ENCODE assay signal across 9 cellular contexts in the genomic region with DNA sequence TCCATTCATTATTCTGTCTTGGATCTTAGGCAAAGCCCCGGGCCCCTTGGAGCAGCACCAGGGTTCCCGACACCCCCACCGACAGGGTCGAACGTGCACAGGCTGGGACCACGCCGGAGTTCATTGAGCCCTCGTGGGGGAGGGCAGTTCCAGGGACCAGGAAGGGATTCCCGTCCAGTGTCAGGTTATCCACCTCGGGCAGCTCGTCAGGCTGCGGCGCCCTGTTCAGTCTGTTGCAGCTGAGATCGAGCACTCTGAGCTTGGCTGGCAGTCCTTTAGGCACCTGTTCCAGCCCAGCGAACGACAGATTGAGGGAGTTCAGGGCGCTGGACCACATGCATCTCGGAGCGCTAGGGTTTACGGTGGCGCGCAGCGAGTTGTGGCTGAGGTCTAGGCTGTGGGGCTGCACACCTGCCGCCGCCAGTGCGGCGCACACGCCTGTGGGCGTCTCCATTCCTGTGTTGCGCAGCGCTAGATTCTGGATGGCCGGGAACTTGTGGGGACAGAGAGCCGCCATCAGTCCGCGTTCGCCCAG. TPM values are rescaled to one million over a fixed set of nuclear protein-coding genes. Genes with fewer than 3 reads are reported as not detected.
DNase-seq lines count a peak whose midpoint lies in the region; ATAC-seq and TF ChIP-seq lines count a peak whose summit lies in the region.
"Had no signal": no experiment of that assay in that cellular context is flagged by ENCODE, and none has a peak within 500 bp of the region (broad histone marks: within the 10 kb centered on the region; RNA-seq: fewer than 3 reads in every experiment).

No MANE protein-coding gene starts in this region.

- in situ Hi-C loops in GM13976 (cut with MboI; ENCODE audit: low sequenced_read_pairs, unreplicated experiment), result loop anchor here (5.0 kb wide), 1 partner anchor 265 kb away; no protein-coding TSS in a partner anchor

- intact Hi-C loops in OCI-LY7 (cut with micrococcal nuclease; ENCODE audit: unreplicated experiment), result loop anchor here (10.0 kb wide), 1 partner anchor 387 kb away; no protein-coding TSS in a partner anchor
- intact Hi-C loops in dendritic cell treated with granulocyte-macrophage colony-stimulating factor and Interleukin-4, amounts not matched to agents 40 ng/mL and 50 ng/mL, for 4 days (cut with micrococcal nuclease), result loop anchor here (1.0 kb wide), 2 partner anchors 20 to 84 kb away; no protein-coding TSS in a partner anchor

- BruUV-seq in OCI-LY7 (replicated peaks; lab: Mats Ljungman, UMichigan), result no TSS peak

- H3K36me3 ChIP-seq in OCI-LY7 (ENCODE audit: insufficient read depth, low read length) (no peaks in the 10 kb centered on the region), muscle layer of colon (ENCODE audit: insufficient read depth, low read length) (no peaks in the 10 kb centered on the region)

- H3K4me1 Mint-ChIP-seq in HFFc6 (ENCODE audit: low read depth), result peaks cover 24% of the 10 kb centered on the region
- H3K4me1 Mint-ChIP-seq in dendritic cell treated with granulocyte-macrophage colony-stimulating factor and Interleukin-4, amounts not matched to agents 40 ng/mL and 50 ng/mL, for 4 days (ENCODE audit: low read depth), result peaks cover 40% of the 10 kb centered on the region
- H3K4me1 Mint-ChIP-seq: nephron had no signal

- H3K27ac ChIP-seq in OCI-LY7 (ENCODE audit: low read depth, low read length, poor library complexity, severe bottlenecking) (no peak overlapping the region), muscle layer of colon (ENCODE audit: low read depth, low read length) (peak overlapping the region; percentile 50)

- no peaks in the 10 kb centered on the region for H3K27me3 ChIP-seq in muscle layer of colon (ENCODE audit: control insufficient read depth in 1 of 2, insufficient read depth in 2 of 2, low read length in 2 of 2)

- POLR2A ChIA-PET in OCI-LY7 (lab: Charles Lee) (interaction anchor here (0.7 kb wide), 1 partner anchor 165 kb away, joined by 3 read pairs; no protein-coding TSS in a partner anchor), HEK293T (lab: Yijun Ruan, JAX) (no interaction called here)

- no peak for ATAC-seq in HG02970 (IDR thresholded peaks at IDR 0.05; ENCODE audit: low FRiP score, unreplicated experiment)

- no peaks in the 10 kb centered on the region for H4K20me1 ChIP-seq in OCI-LY7 (ENCODE audit: insufficient read depth, low read length)

- H3K79me2 ChIP-seq in OCI-LY7 (ENCODE audit: insufficient read depth, low read depth, low read length), result no peaks in the 10 kb centered on the region

- H3K9me3 ChIP-seq in OCI-LY7 (ENCODE audit: low read length) (peaks cover 20% of the 10 kb centered on the region; the same call in 1 of the 2 replicates), muscle layer of colon (ENCODE audit: low read length) (no peaks in the 10 kb centered on the region)

- TF ChIP-seq CTCF in GM13976 (IDR thresholded peaks at IDR 0.05; ENCODE audit: borderline replicate concordance, control extremely low read depth, extremely low read depth, insufficient read depth, missing control alignments), result no peak
- TF ChIP-seq CTCF in HFFc6 (IDR thresholded peaks at IDR 0.05), result no peak
- TF ChIP-seq CTCF in OCI-LY7 (conservative IDR thresholded peaks at IDR 0.05; ENCODE audit: low read length), result no peak

- H3K9me2 ChIP-seq in OCI-LY7 (ENCODE audit: insufficient read depth, low read length), result no peaks in the 10 kb centered on the region

- H3K4me3 ChIP-seq in OCI-LY7 (ENCODE audit: low read depth, low read length, poor library complexity, severe bottlenecking) (no peak overlapping the region), muscle layer of colon (ENCODE audit: low read depth in 1 of 2, low read length in 2 of 2) (peak overlapping the region; percentile 78 to 87)

- H3K4me1 ChIP-seq in OCI-LY7 (ENCODE audit: insufficient read depth, low read length, poor library complexity, severe bottlenecking) (no peaks in the 10 kb centered on the region), muscle layer of colon (ENCODE audit: insufficient read depth, low read length) (peaks cover 15% of the 10 kb centered on the region)

- DNase-seq in GM13976 (ENCODE audit: low spot score) (peak; percentile 48), HFFc6 (no peak), OCI-LY7 (ENCODE audit: low spot score) (no peak), islet precursor cell (no peak), HEK293T (ENCODE audit: extremely low spot score) (no peak)

- peaks cover 12% of the 10 kb centered on the region for H3K36me3 Mint-ChIP-seq in HFFc6 (ENCODE audit: low read depth)
- peaks cover 44% of the 10 kb centered on the region for H3K36me3 Mint-ChIP-seq in dendritic cell treated with granulocyte-macrophage colony-stimulating factor and Interleukin-4, amounts not matched to agents 40 ng/mL and 50 ng/mL, for 4 days (ENCODE audit: low read depth)

- H3K4me2 ChIP-seq in OCI-LY7 (ENCODE audit: low read length), result peak overlapping the region; percentile 26; the same call in 1 of the 2 replicates

- peaks cover 14% of the 10 kb centered on the region for H3K9me3 Mint-ChIP-seq in HFFc6
- H3K9me3 Mint-ChIP-seq in dendritic cell treated with granulocyte-macrophage colony-stimulating factor and Interleukin-4, amounts not matched to agents 40 ng/mL and 50 ng/mL, for 4 days, result peaks cover 13% of the 10 kb centered on the region

- no peak overlapping the region for H2AFZ ChIP-seq in OCI-LY7 (ENCODE audit: low read length)

- H3K27ac Mint-ChIP-seq in HFFc6, result no peak overlapping the region
- H3K27ac Mint-ChIP-seq in dendritic cell treated with granulocyte-macrophage colony-stimulating factor and Interleukin-4, amounts not matched to agents 40 ng/mL and 50 ng/mL, for 4 days, result peak overlapping the region; percentile 84
- H3K27ac Mint-ChIP-seq: nephron had no signal

- H3K27me3 Mint-ChIP-seq in HFFc6 (ENCODE audit: insufficient read depth), result no peaks in the 10 kb centered on the region; the same call in none of the 2 replicates
- H3K27me3 Mint-ChIP-seq in dendritic cell treated with granulocyte-macrophage colony-stimulating factor and Interleukin-4, amounts not matched to agents 40 ng/mL and 50 ng/mL, for 4 days, result no peaks in the 10 kb centered on the region

- peak overlapping the region; percentile 60 for H3K9ac ChIP-seq in muscle layer of colon (ENCODE audit: low read length)

- CTCF ChIA-PET in OCI-LY7 (lab: Charles Lee; ENCODE audit: unreplicated experiment) (no interaction called here), HEK293T (lab: Yijun Ruan, JAX) (interaction anchor here (1.4 kb wide), 1 partner anchor 8 kb away, joined by 3 read pairs; no protein-coding TSS in a partner anchor)

- peak overlapping the region; percentile 90 for H3K4me3 Mint-ChIP-seq in HFFc6
- H3K4me3 Mint-ChIP-seq in dendritic cell treated with granulocyte-macrophage colony-stimulating factor and Interleukin-4, amounts not matched to agents 40 ng/mL and 50 ng/mL, for 4 days, result peak overlapping the region; percentile 77
- H3K4me3 Mint-ChIP-seq: nephron had no signal

TF ChIP-seq in HEK293T, 16 proteins besides CTCF, POLR2A, EP300 and RAD21:
- no peak for TF ChIP-seq NFRKB (IDR thresholded peaks at IDR 0.05)

RNA-seq across cellular contexts. Expression of a gene that starts 1.1 kb away (rescaled TPM):
- 1 to 10 TPM in 5 of 6 experiments, under 1 TPM in 1; 0.84 to 1.9 (median 1.3) TPM for total RNA-seq in HFFc6 (2021; fragmentation: NEBNext Ultra II Directional; extraction: Animal tissue kit (Norgen Biotek cat#: 25700))
- total RNA-seq in OCI-LY7 (2014; rRNA removed; shearing (Covaris generic)), result 0.54 and 1.0 TPM in 2 replicates
- 0.52 and 0.76 TPM in 2 replicates for total RNA-seq in OCI-LY7 (2022)

RNA-seq across cellular contexts. Expression of a gene that starts 7.4 kb away (rescaled TPM):
- 1 to 10 TPM; 3.6 to 7.2 (median 6.1) TPM for total RNA-seq in HFFc6 (2021; fragmentation: NEBNext Ultra II Directional; extraction: Animal tissue kit (Norgen Biotek cat#: 25700))
- 15.4 and 26.9 TPM in 2 replicates for total RNA-seq in OCI-LY7 (2014; rRNA removed; shearing (Covaris generic))
- 36.8 and 38.8 TPM in 2 replicates for total RNA-seq in OCI-LY7 (2022)

RNA-seq across cellular contexts. Expression of a gene that starts 15.5 kb away (rescaled TPM):
- 10 to 100 TPM; 60.5 to 73.9 (median 67.0) TPM for total RNA-seq in HFFc6 (2021; fragmentation: NEBNext Ultra II Directional; extraction: Animal tissue kit (Norgen Biotek cat#: 25700))
- 107 and 166 TPM in 2 replicates for total RNA-seq in OCI-LY7 (2014; rRNA removed; shearing (Covaris generic))
- total RNA-seq in OCI-LY7 (2022), result 63.4 and 70.3 TPM in 2 replicates

RNA-seq across cellular contexts. Expression of a gene that starts 15.7 kb away (rescaled TPM):
- total RNA-seq in HFFc6 (2021; fragmentation: NEBNext Ultra II Directional; extraction: Animal tissue kit (Norgen Biotek cat#: 25700)), result 100 to 1,000 TPM in 4 of 6 experiments, 10 to 100 TPM in 2; 83.3 to 116 (median 109) TPM
- 64.4 and 83.7 TPM in 2 replicates for total RNA-seq in OCI-LY7 (2014; rRNA removed; shearing (Covaris generic))
- 90.4 and 99.3 TPM in 2 replicates for total RNA-seq in OCI-LY7 (2022)

RNA-seq across cellular contexts. Expression of a gene that starts 32.8 kb away (rescaled TPM):
- total RNA-seq in HFFc6 (2021; fragmentation: NEBNext Ultra II Directional; extraction: Animal tissue kit (Norgen Biotek cat#: 25700)), result 10 to 100 TPM; 23.7 to 28.3 (median 25.8) TPM
- 18.7 and 23.9 TPM in 2 replicates for total RNA-seq in OCI-LY7 (2014; rRNA removed; shearing (Covaris generic))
- 31.5 and 34.2 TPM in 2 replicates for total RNA-seq in OCI-LY7 (2022)
